Comparison of ENCODE assay signal across 14 cellular contexts in genomic region chr16:72947379-72948237, GRCh38.
DNase-seq lines count a peak whose midpoint lies in the region; ATAC-seq and TF ChIP-seq lines count a peak whose summit lies in the region.
"Had no signal": no experiment of that assay in that cellular context is flagged by ENCODE, and none has a peak within 500 bp of the region (broad histone marks: within the 10 kb centered on the region; RNA-seq: fewer than 3 reads in every experiment).

No MANE protein-coding gene starts in this region.

- intact Hi-C loops in ascending aorta (cut with DNase I) (loop anchor here (10.0 kb wide), 1 partner anchor 283 kb away; no protein-coding TSS in a partner anchor), heart right ventricle (cut with DNase I) (loop anchor here in 3 of 10 donors (10.0 kb wide), 1 partner anchor 97 kb away; the partner anchor contains the start of gene ZFHX3 (in 3 of the 3)), thyroid gland (cut with DNase I) (no loop called here)

- no peak for TF ChIP-seq CTCF in ascending aorta (IDR thresholded peaks at IDR 0.05)
- TF ChIP-seq CTCF in heart right ventricle (IDR thresholded peaks at IDR 0.05): no peak
- TF ChIP-seq CTCF in thyroid gland (IDR thresholded peaks at IDR 0.05): no peak

- DNase-seq in ascending aorta (ENCODE audit: low spot score in 2 of 2) (no peak), heart right ventricle (no peak), thyroid gland (peak; percentile 63 to 65), HCEC 1CT (no peak), GF-D8 (lab: John Stamatoyannopoulos, UW) (no peak)
- DNase-seq: IMR-90; kidney; NCI-H1092 treated with DMSO at 0.1 percent for 48 hours; stimulated activated CD4-positive, alpha-beta T cell treated with anti-CD3 and anti-CD28 coated beads, Interleukin-4, amount 100 ng/mL, for 24 hours; stimulated activated naive CD4-positive, alpha-beta T cell had no signal

- H3K4me1 ChIP-seq in ascending aorta (peaks cover 3 to 29% of the 10 kb centered on the region in 2 donors), heart right ventricle (peaks cover 4 to 38% (median 25%) of the 10 kb centered on the region in 9 donors), muscle layer of colon (ENCODE audit: insufficient read depth, low read length) (peaks cover 35% of the 10 kb centered on the region), thyroid gland (peaks cover 51 to 54% of the 10 kb centered on the region in 2 donors)
- H3K4me1 ChIP-seq: BLaER1 treated with 17β-estradiol and CSF1 and Interleukin-3, amounts not matched to agents 10 nM and 100 nM had no signal

- H3K27ac ChIP-seq in ascending aorta (peak overlapping the region; percentile 60 to 81), heart right ventricle (peak overlapping the region in 5 of 10 donors; percentile 35 to 67 (median 54)), muscle layer of colon (ENCODE audit: low read depth, low read length) (peak overlapping the region; percentile 33), thyroid gland (peak overlapping the region; percentile 39 to 74 (median 62))
- H3K27ac ChIP-seq: BLaER1 treated with 17β-estradiol and CSF1 and Interleukin-3, amounts not matched to agents 10 nM and 100 nM had no signal

- whole genome bisulfite sequencing in heart right ventricle, 2 donors: 75 to 84% methylated on average over 26 of the region's 26 CpGs
- 63 to 65% methylated on average over 23 to 26 of the region's 26 CpGs for WGBS in thyroid gland, 2 donors

- peaks cover 14 to 19% of the 10 kb centered on the region in 2 donors for H3K36me3 ChIP-seq in ascending aorta
- H3K36me3 ChIP-seq in heart right ventricle: peaks cover 0 to 41% (median 6%) of the 10 kb centered on the region in 9 donors
- peaks cover 19% of the 10 kb centered on the region for H3K36me3 ChIP-seq in muscle layer of colon (ENCODE audit: insufficient read depth, low read length)
- H3K36me3 ChIP-seq in thyroid gland: peaks cover 9 to 13% of the 10 kb centered on the region in 2 donors

- no peak overlapping the region for H3K9ac ChIP-seq in muscle layer of colon (ENCODE audit: low read length)
- H3K9ac ChIP-seq: BLaER1 treated with 17β-estradiol and CSF1 and Interleukin-3, amounts not matched to agents 10 nM and 100 nM had no signal

- ATAC-seq in heart right ventricle (peak in 6 of 8 donors; percentile 12 to 49 (median 20)), HG02973 (IDR thresholded peaks at IDR 0.05; ENCODE audit: unreplicated experiment) (no peak), GM21619 (IDR thresholded peaks at IDR 0.05; ENCODE audit: unreplicated experiment) (no peak)

- H3K27me3 ChIP-seq in ascending aorta (no peaks in the 10 kb centered on the region), heart right ventricle (no peaks in the 10 kb centered on the region), muscle layer of colon (ENCODE audit: control insufficient read depth in 1 of 2, insufficient read depth in 2 of 2, low read length in 2 of 2) (no peaks in the 10 kb centered on the region), thyroid gland (no peaks in the 10 kb centered on the region)
- H3K27me3 ChIP-seq: BLaER1 treated with 17β-estradiol and CSF1 and Interleukin-3, amounts not matched to agents 10 nM and 100 nM had no signal

- TF ChIP-seq POLR2A in thyroid gland (IDR thresholded peaks at IDR 0.05): peak in 1 of 2 donors; percentile 7

- H3K9me3 ChIP-seq in ascending aorta (no peaks in the 10 kb centered on the region), heart right ventricle (no peaks in the 10 kb centered on the region), muscle layer of colon (ENCODE audit: low read length) (no peaks in the 10 kb centered on the region), thyroid gland (no peaks in the 10 kb centered on the region)
- H3K9me3 ChIP-seq: BLaER1 treated with 17β-estradiol and CSF1 and Interleukin-3, amounts not matched to agents 10 nM and 100 nM had no signal

- H3K4me3 ChIP-seq in ascending aorta (peak overlapping the region in 1 of 2 donors; percentile 6), heart right ventricle (no peak overlapping the region), muscle layer of colon (ENCODE audit: low read depth in 1 of 2, low read length in 2 of 2) (no peak overlapping the region), thyroid gland (replicated peaks in 1 of 3) (no peak overlapping the region)
- H3K4me3 ChIP-seq: BLaER1 treated with 17β-estradiol and CSF1 and Interleukin-3, amounts not matched to agents 10 nM and 100 nM had no signal

Comparison
In these comparisons a context has a peak if more than half of its experiments do, and no peak if none do; other contexts are left out.
1. DNase-seq: peak in thyroid gland (2 of 2); none in ascending aorta (0 of 2), heart right ventricle (0 of 2), HCEC 1CT (single experiment) and GF-D8 (single experiment).
2. ATAC-seq: peak in heart right ventricle (6 of 8); none in HG02973 (single experiment) and GM21619 (single experiment).